8 cellular contexts compared by ENCODE assay signal in genomic region chr19:1438933-1439358, GRCh38. TPM values are rescaled to one million over a fixed set of nuclear protein-coding genes. Genes with fewer than 3 reads are reported as not detected.
A peak's percentile ranks its signal among the peaks of the same experiment; 100 is the strongest.
DNase-seq lines count a peak whose midpoint lies in the region; ATAC-seq and TF ChIP-seq lines count a peak whose summit lies in the region.

No MANE protein-coding gene starts in this region.

- H3K9ac ChIP-seq in PC-3 (ENCODE audit: low read length) (peak overlapping the region; percentile 100), rectal smooth muscle tissue (ENCODE audit: low read length) (peak overlapping the region; percentile 74)

- peak; percentile 14 for ATAC-seq in GM18867 (IDR thresholded peaks at IDR 0.05; ENCODE audit: unreplicated experiment)
- no peak for ATAC-seq in PC-3

- H3K9me3 ChIP-seq in PC-3 (ENCODE audit: low read length) (no peaks in the 10 kb centered on the region), esophagus muscularis mucosa (no peaks in the 10 kb centered on the region)

- H3K4me1 ChIP-seq in PC-3 (ENCODE audit: insufficient read depth, low read length) (peaks cover 16% of the 10 kb centered on the region), esophagus muscularis mucosa (peaks cover 15 to 32% (median 27%) of the 10 kb centered on the region in 4 donors), rectal smooth muscle tissue (ENCODE audit: control insufficient read depth, insufficient read depth, low read length) (peaks cover 5% of the 10 kb centered on the region)

- intact Hi-C loops in PC-3 (cut with micrococcal nuclease) (no loop called here), esophagus muscularis mucosa (cut with DNase I) (no loop called here)

- POLR2A ChIA-PET in PC-3 (lab: Charles Lee; ENCODE audit: unreplicated experiment) = no interaction called here

- H4K20me1 ChIP-seq in PC-3 (ENCODE audit: low read length) = peaks cover 31% of the 10 kb centered on the region

- CTCF ChIA-PET in PC-3 (lab: Charles Lee) = no interaction called here

- H3K4me3 ChIP-seq in PC-3 (ENCODE audit: low read length) = peak overlapping the region; percentile 78
- H3K4me3 ChIP-seq in esophagus muscularis mucosa = peak overlapping the region; percentile 68 to 98 (median 88)
- H3K4me3 ChIP-seq in rectal smooth muscle tissue (ENCODE audit: low read length) = peak overlapping the region; percentile 96

- H3K27ac ChIP-seq in PC-3 (ENCODE audit: low read length) (peak overlapping the region; percentile 61), esophagus muscularis mucosa (replicated peaks in 1 of 4) (peak overlapping the region; percentile 79 to 90 (median 88)), rectal smooth muscle tissue (ENCODE audit: low read depth, low read length) (no peak overlapping the region)

- WGBS in esophagus muscularis mucosa = 1% methylated on average over 15 of the region's 27 CpGs

- H3K27me3 ChIP-seq in PC-3 (ENCODE audit: low read length) (no peaks in the 10 kb centered on the region), esophagus muscularis mucosa (no peaks in the 10 kb centered on the region), rectal smooth muscle tissue (ENCODE audit: control insufficient read depth, insufficient read depth, low read length) (no peaks in the 10 kb centered on the region)

- no TSS peak for BruUV-seq in PC-3 (replicated peaks; lab: Mats Ljungman, UMichigan)

- TF ChIP-seq POLR2A in esophagus muscularis mucosa (IDR thresholded peaks at IDR 0.05; ENCODE audit: low read depth) = no peak

- no peaks in the 10 kb centered on the region for H3K9me2 ChIP-seq in PC-3 (replicated peaks; ENCODE audit: low read length)

- H3K36me3 ChIP-seq in PC-3 (ENCODE audit: low read depth, low read length) (peaks cover 30% of the 10 kb centered on the region), esophagus muscularis mucosa (peaks cover 37 to 58% (median 54%) of the 10 kb centered on the region in 4 donors), rectal smooth muscle tissue (ENCODE audit: control insufficient read depth, insufficient read depth, low read length) (peaks cover 18% of the 10 kb centered on the region)

- no peak for DNase-seq in PC-3
- DNase-seq in esophagus muscularis mucosa (ENCODE audit: extremely low spot score) = no peak
- no peak for DNase-seq in hypothalamus (lab: John Stamatoyannopoulos, UW)
- DNase-seq in D341Med (ENCODE audit: low spot score) = no peak
- DNase-seq in activated effector memory CD4-positive, alpha-beta T cell treated with Interleukin-2 at 50 U/mL for 16 hours = no peak
- no peak for DNase-seq in NCI-H2171 treated with DMSO at 0.1 percent for 48 hours (lab: John Stamatoyannopoulos, UW)

- no peak overlapping the region for H2AFZ ChIP-seq in PC-3 (ENCODE audit: low read length)

- H3K79me2 ChIP-seq in PC-3 (ENCODE audit: low read length) = peaks cover 37% of the 10 kb centered on the region

- TF ChIP-seq CTCF in PC-3 (conservative IDR thresholded peaks at IDR 0.05; ENCODE audit: low read depth, low read length) (no peak), esophagus muscularis mucosa (IDR thresholded peaks at IDR 0.05) (no peak)

- no peak for TF ChIP-seq EP300 in esophagus muscularis mucosa (IDR thresholded peaks at IDR 0.05)

- peaks cover 6% of the 10 kb centered on the region for H3F3A ChIP-seq in PC-3 (ENCODE audit: low read length, unreplicated experiment)

- peak overlapping the region; percentile 95 for H3K4me2 ChIP-seq in PC-3 (ENCODE audit: low read length)

RNA-seq across cellular contexts. Expression of gene RPS15, which starts 0.8 kb away (rescaled TPM):
- 1,797 and 2,672 TPM in 2 replicates for total RNA-seq in PC-3 (2014; rRNA removed)
- total RNA-seq in esophagus muscularis mucosa = 1,000 to 10,000 TPM; 1,297 to 2,978 (median 2,171) TPM

RNA-seq across cellular contexts. Expression of gene APC2, which starts 11.0 kb away (rescaled TPM):
- total RNA-seq in PC-3 (2014; rRNA removed) = 0.29 and 1.4 TPM in 2 replicates
- total RNA-seq in esophagus muscularis mucosa = 1 to 10 TPM in 2 of 4 donors, under 1 TPM in 2; 0.42 to 1.8 (median 1.2) TPM

RNA-seq across cellular contexts. Expression of gene DAZAP1, which starts 31.6 kb away (rescaled TPM):
- total RNA-seq in PC-3 (2014; rRNA removed) (177 and 178 TPM in 2 replicates), esophagus muscularis mucosa (10 to 100 TPM; 44.9 to 79.4 (median 52.9) TPM)

RNA-seq across cellular contexts. Expression of gene GAMT, which starts 37.6 kb away (rescaled TPM):
- 74.9 and 75.6 TPM in 2 replicates for total RNA-seq in PC-3 (2014; rRNA removed)
- 10 to 100 TPM in 3 of 4 donors, 1 to 10 TPM in 1; 5.8 to 13.4 (median 11.9) TPM for total RNA-seq in esophagus muscularis mucosa

RNA-seq across cellular contexts. Expression of gene C19orf25, which starts 40.1 kb away (rescaled TPM):
- total RNA-seq in PC-3 (2014; rRNA removed) (45.0 and 54.9 TPM in 2 replicates), esophagus muscularis mucosa (10 to 100 TPM; 21.6 to 43.6 (median 29.8) TPM)
